20 cellular contexts compared by ENCODE assay signal in the genomic region with DNA sequence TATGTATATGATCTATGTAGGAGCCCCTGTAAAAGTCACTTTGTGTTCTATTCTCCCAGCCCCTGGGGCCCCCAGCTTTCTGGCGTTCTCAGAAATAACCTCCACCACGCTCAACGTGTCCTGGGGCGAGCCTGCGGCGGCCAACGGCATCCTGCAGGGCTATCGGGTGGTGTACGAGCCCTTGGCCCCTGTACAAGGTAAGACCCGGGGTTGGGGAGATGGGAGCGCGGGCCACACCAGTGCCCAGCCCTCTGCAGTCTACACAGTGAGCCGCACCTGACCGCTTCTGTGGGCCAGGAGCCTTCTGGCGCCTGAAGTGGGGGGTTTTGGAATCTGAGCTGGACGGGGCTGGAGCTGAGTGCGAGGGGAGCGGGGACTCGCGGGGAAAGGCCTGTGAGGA.
DNase-seq lines count a peak whose midpoint lies in the region; ATAC-seq and TF ChIP-seq lines count a peak whose summit lies in the region.
"Had no signal": no experiment of that assay in that cellular context is flagged by ENCODE, and none has a peak within 500 bp of the region (broad histone marks: within the 10 kb centered on the region; RNA-seq: fewer than 3 reads in every experiment).

No MANE protein-coding gene starts in this region.

- H3K9me2 ChIP-seq in Karpas-422 (replicated peaks; ENCODE audit: insufficient read depth, low read length) = no peaks in the 10 kb centered on the region

- no peaks in the 10 kb centered on the region for H3K36me3 Mint-ChIP-seq in natural killer cell
- no peaks in the 10 kb centered on the region for H3K36me3 Mint-ChIP-seq in natural killer cell treated with Interleukin-12 subunit alpha and Interleukin-12 subunit beta and Interleukin-15 and Interleukin-18, amount 100 ng/mL, for 72 hours
- H3K36me3 Mint-ChIP-seq in stimulated activated effector memory CD8-positive, alpha-beta T cell treated with anti-CD3 and anti-CD28 coated beads, Interleukin-12 subunit alpha, Interleukin-12 subunit beta, amount 100 ng/mL, for 72 hours = no peaks in the 10 kb centered on the region
- H3K36me3 Mint-ChIP-seq: CD14-positive monocyte; CD8-positive, alpha-beta memory T cell had no signal

- H3K4me3 Mint-ChIP-seq in natural killer cell = peak overlapping the region; percentile 17
- H3K4me3 Mint-ChIP-seq in natural killer cell treated with Interleukin-12 subunit alpha and Interleukin-12 subunit beta and Interleukin-15 and Interleukin-18, amount 100 ng/mL, for 72 hours = no peak overlapping the region
- no peak overlapping the region for H3K4me3 Mint-ChIP-seq in stimulated activated effector memory CD8-positive, alpha-beta T cell treated with anti-CD3 and anti-CD28 coated beads, Interleukin-12 subunit alpha, Interleukin-12 subunit beta, amount 100 ng/mL, for 72 hours
- H3K4me3 Mint-ChIP-seq: B cell; CD14-positive monocyte; CD4-positive, alpha-beta T cell; CD8-positive, alpha-beta memory T cell; GM23338; H9 had no signal

- H3K9me3 Mint-ChIP-seq in natural killer cell = no peaks in the 10 kb centered on the region
- no peaks in the 10 kb centered on the region for H3K9me3 Mint-ChIP-seq in natural killer cell treated with Interleukin-12 subunit alpha and Interleukin-12 subunit beta and Interleukin-15 and Interleukin-18, amount 100 ng/mL, for 72 hours
- H3K9me3 Mint-ChIP-seq in stimulated activated effector memory CD8-positive, alpha-beta T cell treated with anti-CD3 and anti-CD28 coated beads, Interleukin-12 subunit alpha, Interleukin-12 subunit beta, amount 100 ng/mL, for 72 hours = no peaks in the 10 kb centered on the region
- H3K9me3 Mint-ChIP-seq: CD4-positive, alpha-beta T cell; CD8-positive, alpha-beta memory T cell; GM23338; H9 had no signal

- no peak overlapping the region for H3K27ac Mint-ChIP-seq in natural killer cell
- H3K27ac Mint-ChIP-seq in natural killer cell treated with Interleukin-12 subunit alpha and Interleukin-12 subunit beta and Interleukin-15 and Interleukin-18, amount 100 ng/mL, for 72 hours = no peak overlapping the region
- no peak overlapping the region for H3K27ac Mint-ChIP-seq in stimulated activated effector memory CD8-positive, alpha-beta T cell treated with anti-CD3 and anti-CD28 coated beads, Interleukin-12 subunit alpha, Interleukin-12 subunit beta, amount 100 ng/mL, for 72 hours
- H3K27ac Mint-ChIP-seq: B cell; CD14-positive monocyte; CD4-positive, alpha-beta T cell; CD8-positive, alpha-beta memory T cell; GM23338; H9 had no signal

- intact Hi-C loops in natural killer cell (cut with micrococcal nuclease) = no loop called here

- H2AFZ ChIP-seq in osteoblast (ENCODE audit: low read length) = no peak overlapping the region
- H2AFZ ChIP-seq in Karpas-422 (ENCODE audit: low read length) = no peak overlapping the region
- H2AFZ ChIP-seq: GM23338 had no signal

- no peaks in the 10 kb centered on the region for H3K4me1 ChIP-seq in osteoblast (ENCODE audit: insufficient read depth, low read length)
- H3K4me1 ChIP-seq in BE2C = no peaks in the 10 kb centered on the region
- H3K4me1 ChIP-seq in Karpas-422 (ENCODE audit: low read length) = no peaks in the 10 kb centered on the region

- H3K27me3 Mint-ChIP-seq in natural killer cell (ENCODE audit: low read depth in 2 of 2) = no peaks in the 10 kb centered on the region
- H3K27me3 Mint-ChIP-seq in natural killer cell treated with Interleukin-12 subunit alpha and Interleukin-12 subunit beta and Interleukin-15 and Interleukin-18, amount 100 ng/mL, for 72 hours = peaks cover 0 to 1% of the 10 kb centered on the region in 2 donors
- H3K27me3 Mint-ChIP-seq: B cell; CD4-positive, alpha-beta T cell had no signal

- H3K9me3 ChIP-seq in osteoblast (ENCODE audit: low read depth, low read length) (no peaks in the 10 kb centered on the region), BE2C (peaks cover 3% of the 10 kb centered on the region), Karpas-422 (ENCODE audit: low read length) (no peaks in the 10 kb centered on the region)
- H3K9me3 ChIP-seq: BLaER1 treated with 17β-estradiol and CSF1 and Interleukin-3, amounts not matched to agents 10 nM and 100 nM had no signal

- TF ChIP-seq CTCF in natural killer cell (IDR thresholded peaks at IDR 0.05) (no peak), osteoblast (IDR thresholded peaks at IDR 0.05; ENCODE audit: extremely low read depth, low read depth, low read length) (no peak), BE2C (IDR thresholded peaks at IDR 0.05; ENCODE audit: low read depth, low read length) (no peak)

- H3K79me2 ChIP-seq in osteoblast (ENCODE audit: insufficient read depth, low read length) (no peaks in the 10 kb centered on the region), Karpas-422 (ENCODE audit: low read length) (no peaks in the 10 kb centered on the region)

- peaks cover 0 to 9% of the 10 kb centered on the region in 2 donors for H3K4me1 Mint-ChIP-seq in natural killer cell
- H3K4me1 Mint-ChIP-seq in natural killer cell treated with Interleukin-12 subunit alpha and Interleukin-12 subunit beta and Interleukin-15 and Interleukin-18, amount 100 ng/mL, for 72 hours (ENCODE audit: low read depth in 2 of 2) = peaks cover 0 to under 1% of the 10 kb centered on the region in 2 donors
- H3K4me1 Mint-ChIP-seq in stimulated activated effector memory CD8-positive, alpha-beta T cell treated with anti-CD3 and anti-CD28 coated beads, Interleukin-12 subunit alpha, Interleukin-12 subunit beta, amount 100 ng/mL, for 72 hours = no peaks in the 10 kb centered on the region
- H3K4me1 Mint-ChIP-seq: B cell; CD14-positive monocyte; CD8-positive, alpha-beta memory T cell; GM23338 had no signal

- no peak overlapping the region for H3K9ac ChIP-seq in Karpas-422 (ENCODE audit: low read length)
- H3K9ac ChIP-seq: BLaER1 treated with 17β-estradiol and CSF1 and Interleukin-3, amounts not matched to agents 10 nM and 100 nM had no signal

- H3K4me3 ChIP-seq in osteoblast (ENCODE audit: insufficient read depth, low read length) (no peak overlapping the region), BE2C (ENCODE audit: low read depth, low read length) (no peak overlapping the region), Karpas-422 (ENCODE audit: low read length) (no peak overlapping the region)
- H3K4me3 ChIP-seq: BLaER1 treated with 17β-estradiol and CSF1 and Interleukin-3, amounts not matched to agents 10 nM and 100 nM; GM23338 had no signal

- H3K27ac ChIP-seq in osteoblast (ENCODE audit: low read depth, low read length) (no peak overlapping the region), Karpas-422 (ENCODE audit: low read length) (no peak overlapping the region)
- H3K27ac ChIP-seq: 22Rv1; BLaER1 treated with 17β-estradiol and CSF1 and Interleukin-3, amounts not matched to agents 10 nM and 100 nM had no signal

- H3K27me3 ChIP-seq in osteoblast (ENCODE audit: insufficient read depth, low read length) = no peaks in the 10 kb centered on the region
- H3K27me3 ChIP-seq in BE2C = no peaks in the 10 kb centered on the region
- no peaks in the 10 kb centered on the region for H3K27me3 ChIP-seq in Karpas-422 (ENCODE audit: low read length)
- H3K27me3 ChIP-seq: BLaER1 treated with 17β-estradiol and CSF1 and Interleukin-3, amounts not matched to agents 10 nM and 100 nM had no signal

- H3K36me3 ChIP-seq in osteoblast (ENCODE audit: insufficient read depth, low read length) (no peaks in the 10 kb centered on the region), BE2C (no peaks in the 10 kb centered on the region), Karpas-422 (ENCODE audit: insufficient read depth, low read length) (no peaks in the 10 kb centered on the region)
- H3K36me3 ChIP-seq: BLaER1 treated with 17β-estradiol and CSF1 and Interleukin-3, amounts not matched to agents 10 nM and 100 nM had no signal

- ATAC-seq in natural killer cell = no peak
- ATAC-seq in natural killer cell treated with Interleukin-12 subunit alpha and Interleukin-12 subunit beta and Interleukin-15 and Interleukin-18, amount 100 ng/mL, for 72 hours = no peak
- peak; percentile 24 for ATAC-seq in stimulated activated effector memory CD8-positive, alpha-beta T cell treated with anti-CD3 and anti-CD28 coated beads, Interleukin-12 subunit alpha, Interleukin-12 subunit beta, amount 100 ng/mL, for 72 hours
- ATAC-seq: GM23338, HCT116 had no signal

- H4K20me1 ChIP-seq in osteoblast (ENCODE audit: insufficient read depth, low read length) (no peaks in the 10 kb centered on the region), Karpas-422 (ENCODE audit: insufficient read depth, low read depth, low read length) (no peaks in the 10 kb centered on the region)
- H4K20me1 ChIP-seq: BLaER1 treated with 17β-estradiol and CSF1 and Interleukin-3, amounts not matched to agents 10 nM and 100 nM had no signal

- H3K4me2 ChIP-seq in osteoblast (ENCODE audit: insufficient read depth, low read length) = no peak overlapping the region
- no peak overlapping the region for H3K4me2 ChIP-seq in Karpas-422 (ENCODE audit: low read depth, low read length, poor library complexity, severe bottlenecking)
- H3K4me2 ChIP-seq: BLaER1 treated with 17β-estradiol and CSF1 and Interleukin-3, amounts not matched to agents 10 nM and 100 nM; GM23338 had no signal

- DNase-seq in natural killer cell = no peak
- no peak for DNase-seq in natural killer cell treated with Interleukin-12 subunit alpha and Interleukin-12 subunit beta and Interleukin-15 and Interleukin-18, amount 100 ng/mL, for 72 hours (ENCODE audit: low spot score)
- peak; percentile 15 for DNase-seq in osteoblast (ENCODE audit: insufficient read length, low spot score, missing footprints)
- no peak for DNase-seq in stimulated activated effector memory CD8-positive, alpha-beta T cell treated with anti-CD3 and anti-CD28 coated beads, Interleukin-12 subunit alpha, Interleukin-12 subunit beta, amount 100 ng/mL, for 72 hours (ENCODE audit: low spot score in 2 of 2)
- DNase-seq in BE2C = no peak
- DNase-seq in Karpas-422 = no peak
- no peak for DNase-seq in NCI-H774 (lab: John Stamatoyannopoulos, UW)
- DNase-seq: Calu3; CD4-positive, alpha-beta T cell; CD8-positive, alpha-beta memory T cell; DMS53; DMS79 treated with DMSO at 0.1 percent for 48 hours; GF-D8; H9 had no signal
